8 cellular contexts compared by ENCODE assay signal in the genomic region with DNA sequence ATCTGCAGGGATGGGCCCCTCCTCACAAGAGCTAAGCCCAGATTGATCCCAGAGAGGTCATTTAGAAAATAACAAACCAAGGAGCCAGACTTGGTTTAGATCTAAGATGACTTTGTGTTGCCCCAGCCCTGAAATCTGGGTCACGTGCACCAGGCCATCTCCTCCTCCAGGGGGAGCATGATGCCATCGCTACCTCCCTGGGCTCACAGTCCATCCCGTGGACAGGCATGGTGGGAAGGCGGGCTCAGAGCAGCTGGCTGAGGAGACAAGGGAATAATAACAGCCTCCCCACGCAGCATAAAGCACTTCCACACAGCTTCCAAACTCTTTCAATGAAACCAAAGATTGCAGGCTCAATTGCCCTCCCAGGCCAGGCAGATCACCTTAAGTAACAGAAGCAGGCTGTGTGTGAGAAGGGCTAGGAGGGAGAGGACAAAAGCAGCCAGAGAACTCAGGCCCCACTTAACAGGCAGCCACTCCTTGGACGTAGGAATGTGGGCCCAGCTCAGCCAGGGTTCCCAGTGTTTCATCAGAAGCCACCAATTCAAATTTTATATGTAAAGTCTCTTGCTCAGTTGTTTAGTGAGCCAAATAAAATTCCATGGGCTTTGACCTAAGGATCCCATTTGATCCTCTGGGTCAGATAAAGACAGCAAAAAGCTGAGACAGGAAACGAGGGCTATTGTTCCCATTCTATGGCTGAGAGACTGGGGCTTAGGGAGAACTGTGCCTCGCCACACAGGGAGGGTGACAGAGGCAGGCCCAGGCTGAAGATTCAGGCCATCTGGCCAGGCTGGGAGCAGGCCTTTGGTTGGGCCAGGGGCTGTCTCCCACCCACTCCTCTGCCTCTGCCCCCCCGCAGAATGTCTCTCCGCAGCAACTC.
DNase-seq lines count a peak whose midpoint lies in the region; ATAC-seq and TF ChIP-seq lines count a peak whose summit lies in the region.

No MANE protein-coding gene starts in this region.

- WGBS in transverse colon (ENCODE audit: low coverage in 1 of 2), 2 donors, result 17 to 44% methylated on average over 1 to 10 of the region's 10 CpGs

- no peaks in the 10 kb centered on the region for H3K27me3 ChIP-seq in transverse colon

- TF ChIP-seq EP300 in transverse colon (IDR thresholded peaks at IDR 0.05; ENCODE audit: low read depth), result no peak

- H3K4me3 ChIP-seq in NB4 (ENCODE audit: low read depth, low read length) (no peak overlapping the region), transverse colon (no peak overlapping the region)

- ATAC-seq in HG03520 (IDR thresholded peaks at IDR 0.05; ENCODE audit: unreplicated experiment), result no peak

- peaks cover 0 to 32% (median 10%) of the 10 kb centered on the region in 4 donors for H3K4me1 ChIP-seq in transverse colon

- H3K36me3 ChIP-seq in transverse colon, result no peaks in the 10 kb centered on the region

- in situ Hi-C loops in transverse colon (cut with MboI; ENCODE audit: low pct_ligation_motif_present in 1 of 4, low pct_unique_long_range_greater_than_20kb in 1 of 4, low sequenced_read_pairs in 3 of 4), result no loop called here

- DNase-seq in stimulated activated CD4-positive, alpha-beta T cell treated with anti-CD3 and anti-CD28 coated beads, Interleukin-15, amount 100 ng/mL, for 24 hours, result peak; percentile 46
- no peak for DNase-seq in stimulated activated CD4-positive, alpha-beta T cell treated with anti-CD3 and anti-CD28 coated beads, Interleukin-4, amount 100 ng/mL, for 1 hour
- DNase-seq in NB4 (ENCODE audit: low read depth), result peak; percentile 41
- DNase-seq in brain pericyte (ENCODE audit: low read depth, low spot score), result peak; percentile 50
- DNase-seq in kidney glomerular epithelial cell (lab: John Stamatoyannopoulos, UW), result peak; percentile 22
- DNase-seq in transverse colon, result peak; percentile 66
- DNase-seq in activated CD8-positive, alpha-beta memory T cell treated with anti-CD3 and anti-CD28 coated beads, Interleukin-2, amount 50 U/mL, for 4 hours, result no peak

- no peak overlapping the region for H3K27ac ChIP-seq in transverse colon

- TF ChIP-seq CTCF in NB4 (IDR thresholded peaks at IDR 0.05; ENCODE audit: low read depth, low read length) (peak; percentile 77), transverse colon (IDR thresholded peaks at IDR 0.05) (peak; percentile 40 to 58 (median 55))

- no peaks in the 10 kb centered on the region for H3K9me3 ChIP-seq in transverse colon

- TF ChIP-seq POLR2A in NB4 (IDR thresholded peaks at IDR 0.05; ENCODE audit: extremely low read depth, insufficient read length), result no peak
- TF ChIP-seq POLR2A in transverse colon (IDR thresholded peaks at IDR 0.05), result no peak

- intact Hi-C loops in transverse colon (cut with DNase I; ENCODE audit: low total_unique reads), result no loop called here

Comparison
In these comparisons a context has a peak if more than half of its experiments do, and no peak if none do; other contexts are left out.
1. DNase-seq: peak in stimulated activated CD4-positive, alpha-beta T cell treated with anti-CD3 and anti-CD28 coated beads, Interleukin-15, amount 100 ng/mL, for 24 hours (single experiment), NB4 (single experiment), brain pericyte (single experiment), kidney glomerular epithelial cell (single experiment) and transverse colon (single experiment); none in stimulated activated CD4-positive, alpha-beta T cell treated with anti-CD3 and anti-CD28 coated beads, Interleukin-4, amount 100 ng/mL, for 1 hour (single experiment) and activated CD8-positive, alpha-beta memory T cell treated with anti-CD3 and anti-CD28 coated beads, Interleukin-2, amount 50 U/mL, for 4 hours (single experiment).